In the genomic region with DNA sequence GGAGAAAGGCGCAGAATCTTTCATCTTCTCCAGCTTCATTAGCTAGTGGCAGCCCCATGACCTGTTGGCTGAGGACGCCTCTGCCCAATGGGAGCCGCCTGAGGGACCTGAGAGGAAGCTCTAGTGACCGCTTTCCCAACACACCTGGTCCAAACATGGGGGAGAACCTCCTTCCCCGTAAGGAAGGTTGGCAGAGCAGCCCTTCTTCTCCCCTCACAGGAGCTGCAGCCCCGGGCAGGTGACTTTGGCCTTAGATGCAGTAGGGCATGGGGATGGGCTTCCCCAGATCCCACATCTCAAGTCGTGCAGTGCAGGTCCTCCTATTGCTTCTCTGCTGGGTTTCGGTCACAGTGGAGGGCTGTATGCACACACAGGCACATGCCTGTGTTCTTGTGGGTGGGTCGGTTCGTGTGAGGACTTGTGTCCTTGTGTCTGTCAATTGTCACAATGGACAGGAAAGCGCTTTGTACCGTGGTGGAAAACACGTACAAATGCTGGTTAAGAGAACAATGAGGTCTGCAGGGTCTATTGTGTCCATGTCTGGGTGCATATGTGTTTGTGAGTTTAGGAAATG, we compare ENCODE assay signal across 29 cellular contexts. TPM values are rescaled to one million over a fixed set of nuclear protein-coding genes. Genes with fewer than 3 reads are reported as not detected.
DNase-seq lines count a peak whose midpoint lies in the region; ATAC-seq and TF ChIP-seq lines count a peak whose summit lies in the region.
"Had no signal": no experiment of that assay in that cellular context is flagged by ENCODE, and none has a peak within 500 bp of the region (broad histone marks: within the 10 kb centered on the region; RNA-seq: fewer than 3 reads in every experiment).

No MANE protein-coding gene starts in this region.

- H3K27me3 ChIP-seq in neural cell (ENCODE audit: insufficient read depth, low read depth, low read length) = no peaks in the 10 kb centered on the region

- no peak for TF ChIP-seq CTCF in natural killer cell (IDR thresholded peaks at IDR 0.05)
- no peak for TF ChIP-seq CTCF in neural cell (IDR thresholded peaks at IDR 0.05; ENCODE audit: poor library complexity, severe bottlenecking)

- H3K4me2 ChIP-seq in neural cell (ENCODE audit: low read length) = peak overlapping the region; percentile 94

- H3F3A ChIP-seq in neural cell (ENCODE audit: insufficient read depth, low read length, poor library complexity, severe bottlenecking) = peaks cover 13% of the 10 kb centered on the region

- H4K20me1 ChIP-seq in neural cell (ENCODE audit: insufficient read depth) = no peaks in the 10 kb centered on the region

- H3K9me3 ChIP-seq in neural cell (ENCODE audit: low read length) = peaks cover 30% of the 10 kb centered on the region
- H3K9me3 ChIP-seq: sigmoid colon had no signal

- H3K9me2 ChIP-seq in neural cell (ENCODE audit: insufficient read depth, low read length) = no peaks in the 10 kb centered on the region

- peaks cover 4 to 12% of the 10 kb centered on the region in 2 donors for H3K4me1 Mint-ChIP-seq in natural killer cell treated with Interleukin-12 subunit alpha and Interleukin-12 subunit beta and Interleukin-15 and Interleukin-18, amount 100 ng/mL, for 72 hours (ENCODE audit: low read depth in 2 of 2)
- H3K4me1 Mint-ChIP-seq in natural killer cell = peaks cover 2 to 6% of the 10 kb centered on the region in 2 donors

- H3K27ac ChIP-seq in neural cell (ENCODE audit: low read length) = peak overlapping the region; percentile 100
- H3K27ac ChIP-seq: 22Rv1, ovary, sigmoid colon had no signal

- no peak overlapping the region for H2AFZ ChIP-seq in neural cell (ENCODE audit: low read depth, low read length)

- no peak for ATAC-seq in natural killer cell treated with Interleukin-12 subunit alpha and Interleukin-12 subunit beta and Interleukin-15 and Interleukin-18, amount 100 ng/mL, for 72 hours
- no peak for ATAC-seq in natural killer cell
- no peak for ATAC-seq in HG03139 (IDR thresholded peaks at IDR 0.05; ENCODE audit: unreplicated experiment)
- ATAC-seq: activated CD4-positive, alpha-beta T cell treated with anti-CD3 and anti-CD28 coated beads for 36 hours; effector memory CD8-positive, alpha-beta T cell; left ventricle myocardium superior; SK-N-SH treated with all-trans-retinoic acid at 6 μM for 48 hours had no signal

- H3K27me3 Mint-ChIP-seq in natural killer cell treated with Interleukin-12 subunit alpha and Interleukin-12 subunit beta and Interleukin-15 and Interleukin-18, amount 100 ng/mL, for 72 hours = peaks cover 43 to 56% of the 10 kb centered on the region in 2 donors
- peaks cover 41 to 67% of the 10 kb centered on the region in 2 donors for H3K27me3 Mint-ChIP-seq in natural killer cell (ENCODE audit: low read depth in 2 of 2)

- intact Hi-C loops in natural killer cell (cut with micrococcal nuclease) = no loop called here

- DNase-seq in DMS53 (lab: John Stamatoyannopoulos, UW) = peak; percentile 24
- no peak for DNase-seq in DMS53 treated with DMSO at 0.1 percent for 48 hours (lab: John Stamatoyannopoulos, UW; ENCODE audit: unreplicated experiment)
- no peak for DNase-seq in natural killer cell treated with Interleukin-12 subunit alpha and Interleukin-12 subunit beta and Interleukin-15 and Interleukin-18, amount 100 ng/mL, for 72 hours (ENCODE audit: low spot score)
- DNase-seq in natural killer cell = no peak
- DNase-seq in dedifferentiated amniotic fluid mesenchymal stem cell (ENCODE audit: extremely low spot score) = no peak
- no peak for DNase-seq in KBM-7
- DNase-seq: activated CD4-positive, alpha-beta T cell treated with anti-CD3 and anti-CD28 coated beads for 36 hours; AML-193; central memory CD4-positive, alpha-beta T cell; COR-L47; effector memory CD8-positive, alpha-beta T cell; left ventricle myocardium superior; NCI-H1092 treated with DMSO at 0.1 percent for 48 hours; NCI-H2029 treated with DMSO at 0.1 percent for 48 hours; NK-92 treated with Interleukin-12 subunit alpha and Interleukin-12 subunit beta, amount 100 ng/mL, for 24 hours; ovary; RPMI8226; sigmoid colon; stimulated activated naive CD4-positive, alpha-beta T cell; trophoblast cell had no signal

- peak overlapping the region; percentile 100 for H3K9ac ChIP-seq in neural cell (ENCODE audit: low read length)

- peaks cover 31% of the 10 kb centered on the region for H3K36me3 ChIP-seq in neural cell (ENCODE audit: insufficient read depth, low read length)
- H3K36me3 ChIP-seq: ovary, sigmoid colon had no signal

- peak overlapping the region; percentile 5 to 29 for H3K27ac Mint-ChIP-seq in natural killer cell treated with Interleukin-12 subunit alpha and Interleukin-12 subunit beta and Interleukin-15 and Interleukin-18, amount 100 ng/mL, for 72 hours
- H3K27ac Mint-ChIP-seq in natural killer cell = no peak overlapping the region
- H3K27ac Mint-ChIP-seq: activated CD4-positive, alpha-beta T cell treated with anti-CD3 and anti-CD28 coated beads for 36 hours; effector memory CD8-positive, alpha-beta T cell had no signal

- H3K36me3 Mint-ChIP-seq in natural killer cell treated with Interleukin-12 subunit alpha and Interleukin-12 subunit beta and Interleukin-15 and Interleukin-18, amount 100 ng/mL, for 72 hours = no peaks in the 10 kb centered on the region
- no peaks in the 10 kb centered on the region for H3K36me3 Mint-ChIP-seq in natural killer cell

- no peak for TF ChIP-seq RAD21 in neural cell (conservative IDR thresholded peaks at IDR 0.05)

- TF ChIP-seq EP300 in neural cell (conservative IDR thresholded peaks at IDR 0.05; ENCODE audit: poor library complexity, severe bottlenecking) = no peak

- H3K4me3 Mint-ChIP-seq in natural killer cell treated with Interleukin-12 subunit alpha and Interleukin-12 subunit beta and Interleukin-15 and Interleukin-18, amount 100 ng/mL, for 72 hours = no peak overlapping the region
- no peak overlapping the region for H3K4me3 Mint-ChIP-seq in natural killer cell

- in situ Hi-C loops in KBM-7 (cut with MboI; ENCODE audit: low pct_unique_long_range_greater_than_20kb, low sequenced_read_pairs) = loop anchor here (25.0 kb wide), 2 partner anchors 181 to 1444 kb away; a partner anchor contains a TSS

- no peaks in the 10 kb centered on the region for H3K9me3 Mint-ChIP-seq in natural killer cell treated with Interleukin-12 subunit alpha and Interleukin-12 subunit beta and Interleukin-15 and Interleukin-18, amount 100 ng/mL, for 72 hours
- no peaks in the 10 kb centered on the region for H3K9me3 Mint-ChIP-seq in natural killer cell
- H3K9me3 Mint-ChIP-seq: activated T-helper 2 cell treated with anti-CD3 and anti-CD28 coated beads, Interferon-gamma antibody, Interleukin-2, Interleukin-4, amounts not matched to agents 10 μg/mL and 5 μg/mL and 100 μg/mL, durations not matched to agents 14 hours and 24 hours and 36 hours; effector memory CD8-positive, alpha-beta T cell had no signal

- H3K4me3 ChIP-seq in neural cell (ENCODE audit: low read length) = peak overlapping the region; percentile 95
- H3K4me3 ChIP-seq: ovary, sigmoid colon had no signal

- H3K79me2 ChIP-seq in neural cell (replicated peaks; ENCODE audit: insufficient read depth, low read length) = peaks cover 89% of the 10 kb centered on the region

TF ChIP-seq in neural cell, 6 proteins besides CTCF, POLR2A, EP300 and RAD21:
- TF ChIP-seq SMC3 (conservative IDR thresholded peaks at IDR 0.05; ENCODE audit: poor library complexity) (no peak), POLR2AphosphoS5 (IDR thresholded peaks at IDR 0.05) (peak; percentile 10), TAF1 (IDR thresholded peaks at IDR 0.05; ENCODE audit: low read depth) (no peak), MXI1 (conservative IDR thresholded peaks at IDR 0.05; ENCODE audit: poor library complexity, severe bottlenecking) (no peak), EZH2 (IDR thresholded peaks at IDR 0.05; ENCODE audit: borderline replicate concordance, insufficient read depth, low read length, poor library complexity, severe bottlenecking) (no peak)
- TF ChIP-seq, protein P1, sequence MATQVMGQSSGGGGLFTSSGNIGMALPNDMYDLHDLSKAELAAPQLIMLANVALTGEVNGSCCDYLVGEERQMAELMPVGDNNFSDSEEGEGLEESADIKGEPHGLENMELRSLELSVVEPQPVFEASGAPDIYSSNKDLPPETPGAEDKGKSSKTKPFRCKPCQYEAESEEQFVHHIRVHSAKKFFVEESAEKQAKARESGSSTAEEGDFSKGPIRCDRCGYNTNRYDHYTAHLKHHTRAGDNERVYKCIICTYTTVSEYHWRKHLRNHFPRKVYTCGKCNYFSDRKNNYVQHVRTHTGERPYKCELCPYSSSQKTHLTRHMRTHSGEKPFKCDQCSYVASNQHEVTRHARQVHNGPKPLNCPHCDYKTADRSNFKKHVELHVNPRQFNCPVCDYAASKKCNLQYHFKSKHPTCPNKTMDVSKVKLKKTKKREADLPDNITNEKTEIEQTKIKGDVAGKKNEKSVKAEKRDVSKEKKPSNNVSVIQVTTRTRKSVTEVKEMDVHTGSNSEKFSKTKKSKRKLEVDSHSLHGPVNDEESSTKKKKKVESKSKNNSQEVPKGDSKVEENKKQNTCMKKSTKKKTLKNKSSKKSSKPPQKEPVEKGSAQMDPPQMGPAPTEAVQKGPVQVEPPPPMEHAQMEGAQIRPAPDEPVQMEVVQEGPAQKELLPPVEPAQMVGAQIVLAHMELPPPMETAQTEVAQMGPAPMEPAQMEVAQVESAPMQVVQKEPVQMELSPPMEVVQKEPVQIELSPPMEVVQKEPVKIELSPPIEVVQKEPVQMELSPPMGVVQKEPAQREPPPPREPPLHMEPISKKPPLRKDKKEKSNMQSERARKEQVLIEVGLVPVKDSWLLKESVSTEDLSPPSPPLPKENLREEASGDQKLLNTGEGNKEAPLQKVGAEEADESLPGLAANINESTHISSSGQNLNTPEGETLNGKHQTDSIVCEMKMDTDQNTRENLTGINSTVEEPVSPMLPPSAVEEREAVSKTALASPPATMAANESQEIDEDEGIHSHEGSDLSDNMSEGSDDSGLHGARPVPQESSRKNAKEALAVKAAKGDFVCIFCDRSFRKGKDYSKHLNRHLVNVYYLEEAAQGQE (IDR thresholded peaks at IDR 0.05; ENCODE audit: borderline replicate concordance) = peak; percentile 79

RNA-seq across cellular contexts. Expression of a gene that starts 1.3 kb away (rescaled TPM):
- total RNA-seq in natural killer cell treated with Interleukin-12 subunit alpha and Interleukin-12 subunit beta and Interleukin-15 and Interleukin-18, amount 100 ng/mL, for 72 hours = not detected
- not detected for total RNA-seq in natural killer cell
- polyA plus RNA-seq in neural cell = 301 and 330 TPM in 2 replicates
- polyA minus RNA-seq in neural cell = 444 and 493 TPM in 2 replicates
- total RNA-seq: activated T-helper 2 cell treated with anti-CD3 and anti-CD28 coated beads, Interferon-gamma antibody, Interleukin-2, Interleukin-4, amounts not matched to agents 10 μg/mL and 5 μg/mL and 100 μg/mL, durations not matched to agents 14 hours and 24 hours and 36 hours; HT-29; LHCN-M2; mononuclear cell; NCI-H460 had no signal

RNA-seq across cellular contexts. Expression of a gene that starts 41.8 kb away (rescaled TPM):
- total RNA-seq in natural killer cell treated with Interleukin-12 subunit alpha and Interleukin-12 subunit beta and Interleukin-15 and Interleukin-18, amount 100 ng/mL, for 72 hours = not detected
- not detected for total RNA-seq in natural killer cell
- polyA plus RNA-seq in neural cell = not detected in 2 replicates
- polyA minus RNA-seq in neural cell = not detected in 2 replicates
- total RNA-seq: activated CD4-positive, alpha-beta T cell treated with anti-CD3 and anti-CD28 coated beads for 36 hours; activated T-helper 2 cell treated with anti-CD3 and anti-CD28 coated beads, Interferon-gamma antibody, Interleukin-2, Interleukin-4, amounts not matched to agents 10 μg/mL and 5 μg/mL and 100 μg/mL, durations not matched to agents 14 hours and 24 hours and 36 hours; HT-29; mononuclear cell; NCI-H460 had no signal

RNA-seq across cellular contexts. Expression of a gene that starts 49.4 kb away (rescaled TPM):
- total RNA-seq in natural killer cell treated with Interleukin-12 subunit alpha and Interleukin-12 subunit beta and Interleukin-15 and Interleukin-18, amount 100 ng/mL, for 72 hours = not detected
- under 1 TPM in 2 of 3 donors, not detected in 1; 0.16 to 0.82 TPM for total RNA-seq in natural killer cell
- 0.50 TPM in 2 replicates for polyA plus RNA-seq in neural cell
- 0.12 and 0.24 TPM in 2 replicates for polyA minus RNA-seq in neural cell
- total RNA-seq: activated CD4-positive, alpha-beta T cell treated with anti-CD3 and anti-CD28 coated beads for 36 hours; activated T-helper 2 cell treated with anti-CD3 and anti-CD28 coated beads, Interferon-gamma antibody, Interleukin-2, Interleukin-4, amounts not matched to agents 10 μg/mL and 5 μg/mL and 100 μg/mL, durations not matched to agents 14 hours and 24 hours and 36 hours; HT-29; left ventricle myocardium superior; LHCN-M2; mononuclear cell; NCI-H460; sigmoid colon had no signal
- polyA plus RNA-seq: sigmoid colon had no signal

Comparison
In these comparisons a context has a peak if more than half of its experiments do, and no peak if none do; other contexts are left out.
1. H3K27ac Mint-ChIP-seq: peak in natural killer cell treated with Interleukin-12 subunit alpha and Interleukin-12 subunit beta and Interleukin-15 and Interleukin-18, amount 100 ng/mL, for 72 hours (2 of 2); none in natural killer cell (0 of 2).